Comparison of ENCODE assay signal across 26 cellular contexts in the genomic region with DNA sequence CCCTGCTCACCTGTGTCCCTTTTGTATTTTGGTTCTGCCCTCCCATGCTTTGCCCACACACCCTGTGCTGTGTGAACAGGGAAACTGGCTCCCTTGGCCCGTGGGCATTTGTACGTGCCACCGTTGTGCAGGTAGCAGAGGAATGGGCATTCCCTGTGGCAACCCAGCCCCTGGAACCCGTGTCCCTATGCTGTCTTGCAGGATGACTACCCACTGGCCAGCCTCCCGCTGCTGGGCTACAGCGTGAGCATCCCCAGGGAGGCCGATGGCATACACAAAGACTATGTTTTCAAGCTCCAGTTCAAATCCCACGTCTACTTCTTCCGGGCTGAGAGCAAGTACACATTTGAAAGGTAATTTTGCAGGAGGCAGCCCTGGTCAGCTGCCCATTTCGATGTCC.
"Had no signal": no experiment of that assay in that cellular context is flagged by ENCODE, and none has a peak within 500 bp of the region (broad histone marks: within the 10 kb centered on the region; RNA-seq: fewer than 3 reads in every experiment).

No MANE protein-coding gene starts in this region.

- H3K27ac ChIP-seq: lower lobe of right lung, ovary, right atrium auricular region, skin epidermis, suprapubic skin, thoracic aorta, tibial artery, uterus had no signal

- H3K4me1 Mint-ChIP-seq: nephron had no signal

- H3K4me3 Mint-ChIP-seq: naive thymus-derived CD8-positive, alpha-beta T cell; nephron; stimulated activated naive CD8-positive, alpha-beta T cell treated with anti-CD3 and anti-CD28 coated beads, Interleukin-15, Interleukin-2, amounts not matched to agents 100 ng/mL and 50 ng/mL, for 24 hours had no signal

- H3K36me3 ChIP-seq: ovary, uterus had no signal

- H3K27me3 ChIP-seq: ovary, right atrium auricular region, suprapubic skin, tibial artery, uterus had no signal

- FAIRE-seq: keratinocyte had no signal

- H3K27ac Mint-ChIP-seq: nephron; stimulated activated naive CD8-positive, alpha-beta T cell treated with anti-CD3 and anti-CD28 coated beads, Interleukin-15, Interleukin-2, amounts not matched to agents 100 ng/mL and 50 ng/mL, for 24 hours had no signal

- H3K9me3 Mint-ChIP-seq: naive thymus-derived CD8-positive, alpha-beta T cell; nephron; stimulated activated naive CD8-positive, alpha-beta T cell treated with anti-CD3 and anti-CD28 coated beads, Interleukin-15, Interleukin-2, amounts not matched to agents 100 ng/mL and 50 ng/mL, for 24 hours had no signal

- H3K4me1 ChIP-seq: lower lobe of right lung, right atrium auricular region, tibial artery, uterus had no signal

- H3K27me3 Mint-ChIP-seq: naive thymus-derived CD8-positive, alpha-beta T cell; progenitor cell of endocrine pancreas; stimulated activated naive CD8-positive, alpha-beta T cell treated with anti-CD3 and anti-CD28 coated beads, Interleukin-15, Interleukin-2, amounts not matched to agents 100 ng/mL and 50 ng/mL, for 24 hours had no signal

- DNase-seq: hippocampal formation; kidney glomerular epithelial cell; left cardiac atrium; lower lobe of right lung; mammary epithelial cell; mesenchymal stem cell; ovary; stimulated activated CD4-positive, alpha-beta T cell treated with anti-CD3 and anti-CD28 coated beads, Interleukin-12 subunit alpha, Interleukin-12 subunit beta, amount 100 ng/mL, for 4 hours; stimulated activated CD4-positive, alpha-beta T cell treated with anti-CD3 and anti-CD28 coated beads, Interleukin-15, amount 100 ng/mL, for 24 hours; stimulated activated CD4-positive, alpha-beta T cell treated with anti-CD3 and anti-CD28 coated beads, Interleukin-2, amount 100 ng/mL, for 24 hours; stimulated activated CD4-positive, alpha-beta T cell treated with anti-CD3 and anti-CD28 coated beads, Interleukin-4, amount 100 ng/mL, for 1 hour; stimulated activated naive CD4-positive, alpha-beta T cell; tibial artery; trophoblast cell; uterus had no signal

- ATAC-seq: left cardiac atrium; left lobe of liver; lower lobe of right lung; naive thymus-derived CD8-positive, alpha-beta T cell; sciatic nerve had no signal

- H3K4me3 ChIP-seq: lower lobe of right lung, ovary, right atrium auricular region, skin epidermis, suprapubic skin, thoracic aorta, tibial artery, uterus had no signal

- H3K9me3 ChIP-seq: lower lobe of right lung, ovary, right atrium auricular region, suprapubic skin, thoracic aorta, tibial artery, uterus had no signal
